Comparison of ENCODE assay signal across 10 cellular contexts in the genomic region with DNA sequence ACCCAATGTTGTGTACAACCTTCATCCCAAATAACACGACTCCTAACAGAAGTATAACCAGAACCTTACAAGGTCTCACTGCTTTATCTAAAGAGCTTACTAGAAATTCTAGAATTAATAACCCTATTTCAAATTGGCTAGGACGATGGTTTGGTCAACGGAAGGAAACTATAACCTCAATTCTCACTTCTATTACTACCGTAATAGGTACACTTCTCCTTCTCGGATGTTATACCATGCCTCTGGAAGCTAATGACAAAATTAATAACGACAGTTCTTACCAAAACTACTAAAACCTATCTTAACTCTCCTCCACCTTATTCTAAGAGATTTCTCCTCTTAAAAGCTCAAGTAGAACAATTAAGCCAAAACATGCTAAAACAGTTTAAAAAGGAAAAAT. TPM values are rescaled to one million over a fixed set of nuclear protein-coding genes. Genes with fewer than 3 reads are reported as not detected.
DNase-seq lines count a peak whose midpoint lies in the region; ATAC-seq and TF ChIP-seq lines count a peak whose summit lies in the region.
"Had no signal": no experiment of that assay in that cellular context is flagged by ENCODE, and none has a peak within 500 bp of the region (broad histone marks: within the 10 kb centered on the region; RNA-seq: fewer than 3 reads in every experiment).

No MANE protein-coding gene starts in this region.

- POLR2A ChIA-PET in naive thymus-derived CD8-positive, alpha-beta T cell (lab: Charles Lee), result interaction anchor here (0.8 to 13.6 kb wide), 4 partner anchors 10 to 397 kb away, joined by 3 to 541 read pairs (median 74); partner anchors contain the start of gene UBC

- H3K27me3 Mint-ChIP-seq in naive thymus-derived CD8-positive, alpha-beta T cell, result no peaks in the 10 kb centered on the region

- H3K9ac ChIP-seq in BLaER1 treated with 17β-estradiol and CSF1 and Interleukin-3, amounts not matched to agents 10 nM and 100 nM, result peak overlapping the region; percentile 69 to 85 (median 76); a peak in 21 of 22 replicates
- H3K9ac ChIP-seq in HUES48 (ENCODE audit: low read depth, low read length), result no peak overlapping the region; the same call in 1 of the 2 replicates

- TF ChIP-seq CTCF in neutrophil (IDR thresholded peaks at IDR 0.05), result no peak

- no peaks in the 10 kb centered on the region for H3K27me3 ChIP-seq in BLaER1 treated with 17β-estradiol and CSF1 and Interleukin-3, amounts not matched to agents 10 nM and 100 nM
- H3K27me3 ChIP-seq in HUES48 (ENCODE audit: control insufficient read depth, insufficient read depth, low read length), result no peaks in the 10 kb centered on the region
- H3K27me3 ChIP-seq in neutrophil, result no peaks in the 10 kb centered on the region

- H3K9me3 ChIP-seq in BLaER1 treated with 17β-estradiol and CSF1 and Interleukin-3, amounts not matched to agents 10 nM and 100 nM (replicated peaks in 1 of 11), result no peaks in the 10 kb centered on the region
- H3K9me3 ChIP-seq in HUES48 (ENCODE audit: control insufficient read depth, insufficient read depth, low read length) (no peaks in the 10 kb centered on the region), neutrophil (no peaks in the 10 kb centered on the region)

- peaks cover 0 to 10% (median 0%) of the 10 kb centered on the region in 11 experiments; a peak in 3 of 22 replicates for H4K20me1 ChIP-seq in BLaER1 treated with 17β-estradiol and CSF1 and Interleukin-3, amounts not matched to agents 10 nM and 100 nM

- DNase-seq in naive thymus-derived CD8-positive, alpha-beta T cell, result no peak
- DNase-seq in activated effector memory CD4-positive, alpha-beta T cell treated with Interleukin-2 at 50 U/mL for 16 hours, result no peak
- DNase-seq in islet precursor cell, result no peak
- DNase-seq: NCI-H1930 had no signal

- H3K4me3 Mint-ChIP-seq in naive thymus-derived CD8-positive, alpha-beta T cell, result peak overlapping the region in 3 of 10 donors; percentile 8 to 16 (median 15)

- peak overlapping the region; percentile 48 to 69 (median 58) for H3K4me3 ChIP-seq in BLaER1 treated with 17β-estradiol and CSF1 and Interleukin-3, amounts not matched to agents 10 nM and 100 nM
- no peak overlapping the region for H3K4me3 ChIP-seq in HUES48 (ENCODE audit: low read depth, low read length)
- peak overlapping the region; percentile 39 to 41 for H3K4me3 ChIP-seq in neutrophil (ENCODE audit: low read depth in 1 of 2, low read length in 1 of 2)

- H3K27ac Mint-ChIP-seq in naive thymus-derived CD8-positive, alpha-beta T cell, result peak overlapping the region in 2 of 10 donors; percentile 46 to 66

- peaks cover 0 to under 1% (median under 1%) of the 10 kb centered on the region in 3 donors for H3K36me3 Mint-ChIP-seq in naive thymus-derived CD8-positive, alpha-beta T cell

- peaks cover 0 to 10% (median 5%) of the 10 kb centered on the region in 4 donors for H3K4me1 Mint-ChIP-seq in naive thymus-derived CD8-positive, alpha-beta T cell

- no peak for ATAC-seq in naive thymus-derived CD8-positive, alpha-beta T cell
- ATAC-seq in HG02759 (IDR thresholded peaks at IDR 0.05; ENCODE audit: unreplicated experiment), result no peak
- ATAC-seq: activated CD4-positive, CD25-positive, alpha-beta regulatory T cell treated with anti-CD3 and anti-CD28 coated beads, Interleukin-2, amount 50 U/mL, for 24 hours had no signal

- H3K4me1 ChIP-seq in BLaER1 treated with 17β-estradiol and CSF1 and Interleukin-3, amounts not matched to agents 10 nM and 100 nM, result peaks cover 41 to 64% (median 51%) of the 10 kb centered on the region in 10 experiments
- H3K4me1 ChIP-seq in HUES48 (ENCODE audit: control insufficient read depth, insufficient read depth, low read length) (peaks cover 18% of the 10 kb centered on the region), neutrophil (ENCODE audit: control insufficient read depth in 1 of 2, insufficient read depth in 1 of 2, low read depth in 1 of 2, low read length in 1 of 2) (peaks cover 61 to 65% of the 10 kb centered on the region in 2 experiments)

- peaks cover 1 to 13% (median 3%) of the 10 kb centered on the region in 11 experiments; a peak in 15 of 22 replicates for H3K36me3 ChIP-seq in BLaER1 treated with 17β-estradiol and CSF1 and Interleukin-3, amounts not matched to agents 10 nM and 100 nM
- H3K36me3 ChIP-seq in HUES48 (ENCODE audit: control insufficient read depth, insufficient read depth, low read length), result 0 out of 2 replicates have a peak, but pooled peaks cover under 1% of the 10 kb centered on the region
- H3K36me3 ChIP-seq in neutrophil, result no peaks in the 10 kb centered on the region

- peak overlapping the region; percentile 55 to 90 (median 83); a peak in 21 of 22 replicates for H3K27ac ChIP-seq in BLaER1 treated with 17β-estradiol and CSF1 and Interleukin-3, amounts not matched to agents 10 nM and 100 nM
- peak overlapping the region; percentile 86 for H3K27ac ChIP-seq in HUES48 (ENCODE audit: low read depth, low read length)
- peak overlapping the region; percentile 34 for H3K27ac ChIP-seq in cingulate gyrus (ENCODE audit: low read depth, low read length)
- peak overlapping the region; percentile 80 for H3K27ac ChIP-seq in neutrophil

- no peaks in the 10 kb centered on the region for H3K9me3 Mint-ChIP-seq in naive thymus-derived CD8-positive, alpha-beta T cell

- peak overlapping the region; percentile 72 to 97 (median 86) for H3K4me2 ChIP-seq in BLaER1 treated with 17β-estradiol and CSF1 and Interleukin-3, amounts not matched to agents 10 nM and 100 nM

RNA-seq across cellular contexts. Expression of gene UBC, which starts 23.6 kb away (rescaled TPM):
- 100 to 1,000 TPM; 773 to 788 TPM for total RNA-seq in naive thymus-derived CD8-positive, alpha-beta T cell
- 1,000 to 10,000 TPM; 1,080 to 1,331 (median 1,214) TPM for polyA plus RNA-seq in naive thymus-derived CD8-positive, alpha-beta T cell

RNA-seq across cellular contexts. Expression of gene DHX37, which starts 50.9 kb away (rescaled TPM):
- total RNA-seq in naive thymus-derived CD8-positive, alpha-beta T cell, result 10 to 100 TPM; 29.5 to 30.5 TPM
- polyA plus RNA-seq in naive thymus-derived CD8-positive, alpha-beta T cell, result 1 to 10 TPM; 3.4 to 5.8 (median 4.3) TPM

RNA-seq across cellular contexts. Expression of gene BRI3BP, which starts 55.4 kb away (rescaled TPM):
- 1 to 10 TPM; 7.4 to 7.8 TPM for total RNA-seq in naive thymus-derived CD8-positive, alpha-beta T cell
- 1 to 10 TPM; 1.5 to 3.7 (median 2.3) TPM for polyA plus RNA-seq in naive thymus-derived CD8-positive, alpha-beta T cell

Comparison
In these comparisons a context has a peak if more than half of its experiments do, and no peak if none do; other contexts are left out.
1. H3K27ac ChIP-seq: peak in every context shown above with its lines; median percentile 86 in HUES48; 83 in BLaER1 treated with 17β-estradiol and CSF1 and Interleukin-3, amounts not matched to agents 10 nM and 100 nM; 80 in neutrophil; 34 in cingulate gyrus.